Comparison of ENCODE assay signal across 1 cellular context in genomic region chr22:38449776-38450175, GRCh38.
TF ChIP-seq lines count a peak whose summit lies in the region.

No MANE protein-coding gene starts in this region.

TF ChIP-seq in HepG2, 621 proteins besides CTCF, POLR2A, EP300 and RAD21:
- no peak for TF ChIP-seq ATF2 (CRISPR knock-in tag; IDR thresholded peaks at IDR 0.05)
- TF ChIP-seq RXRA (CRISPR knock-in tag; IDR thresholded peaks at IDR 0.05): 0 out of 2 replicates have a peak, but pooled peaks have one; percentile 3
